Comparison of ENCODE assay signal across 23 cellular contexts in genomic region chr5:149200355-149200754, GRCh38. TPM values are rescaled to one million over a fixed set of nuclear protein-coding genes. Genes with fewer than 3 reads are reported as not detected.
A peak's percentile ranks its signal among the peaks of the same experiment; 100 is the strongest.
DNase-seq lines count a peak whose midpoint lies in the region; ATAC-seq and TF ChIP-seq lines count a peak whose summit lies in the region.
"Had no signal": no experiment of that assay in that cellular context is flagged by ENCODE, and none has a peak within 500 bp of the region (broad histone marks: within the 10 kb centered on the region; RNA-seq: fewer than 3 reads in every experiment).

No MANE protein-coding gene starts in this region.

- H3K4me1 ChIP-seq in right atrium auricular region (peaks cover 0 to 53% of the 10 kb centered on the region in 2 donors), BE2C (no peaks in the 10 kb centered on the region)

- H3K9me3 ChIP-seq in right atrium auricular region (no peaks in the 10 kb centered on the region), BE2C (no peaks in the 10 kb centered on the region)
- H3K9me3 ChIP-seq: BLaER1 treated with 17β-estradiol and CSF1 and Interleukin-3, amounts not matched to agents 10 nM and 100 nM; MG63; SK-N-SH had no signal

- ATAC-seq in Right ventricle myocardium superior (ENCODE audit: poor library complexity) (peak; percentile 8), GM21381 (IDR thresholded peaks at IDR 0.05; ENCODE audit: unreplicated experiment) (no peak)
- ATAC-seq: Panc1 had no signal

- TF ChIP-seq CTCF in right atrium auricular region (IDR thresholded peaks at IDR 0.05) (no peak), BE2C (IDR thresholded peaks at IDR 0.05; ENCODE audit: low read depth, low read length) (no peak)

- H3K27me3 ChIP-seq in right atrium auricular region (no peaks in the 10 kb centered on the region), BE2C (no peaks in the 10 kb centered on the region)
- H3K27me3 ChIP-seq: BLaER1 treated with 17β-estradiol and CSF1 and Interleukin-3, amounts not matched to agents 10 nM and 100 nM; MG63 had no signal

- intact Hi-C loops in Right ventricle myocardium superior (cut with DNase I) = no loop called here

- peaks cover 59% of the 10 kb centered on the region for H3K36me3 ChIP-seq in right atrium auricular region
- no peaks in the 10 kb centered on the region for H3K36me3 ChIP-seq in BE2C

- H3K4me3 ChIP-seq in right atrium auricular region (no peak overlapping the region), BE2C (ENCODE audit: low read depth, low read length) (no peak overlapping the region)
- H3K4me3 ChIP-seq: BLaER1 treated with 17β-estradiol and CSF1 and Interleukin-3, amounts not matched to agents 10 nM and 100 nM; GM23248; MG63 had no signal

- peak overlapping the region in 1 of 2 donors; percentile 50 for H3K27ac ChIP-seq in right atrium auricular region
- H3K27ac ChIP-seq: BLaER1 treated with 17β-estradiol and CSF1 and Interleukin-3, amounts not matched to agents 10 nM and 100 nM; GM23248; RWPE1 had no signal

- DNase-seq in Right ventricle myocardium superior (no peak), right atrium auricular region (ENCODE audit: low spot score) (no peak), BE2C (peak; percentile 23), dermis microvascular lymphatic vessel endothelial cell (ENCODE audit: low read depth in 2 of 2) (peak; percentile 92 to 99), mucosa of gallbladder (ENCODE audit: low spot score) (peak; percentile 9), dedifferentiated amniotic fluid mesenchymal stem cell (ENCODE audit: extremely low spot score) (no peak)
- DNase-seq in activated T-cell treated with anti-CD3 and anti-CD28 coated beads, Interleukin-2, amount 50 U/mL, for 48 hours = no peak
- DNase-seq: CD4-positive, alpha-beta T cell; GM23248; H9; KBM-7; MG63; NCI-H1105 treated with DMSO at 0.1 percent for 48 hours; NCI-H146; NCI-H2029 treated with DMSO at 0.1 percent for 48 hours; NCI-H526 treated with DMSO at 0.1 percent for 48 hours; SIG-M5; SK-N-SH had no signal

RNA-seq across cellular contexts. Expression of gene ABLIM3, which starts 59.1 kb away (rescaled TPM):
- 131 TPM for total RNA-seq in Right ventricle myocardium superior
- total RNA-seq in right atrium auricular region = 100 to 1,000 TPM; 109 to 145 TPM
- polyA plus RNA-seq in BE2C (2012; ENCODE audit: insufficient read depth, insufficient read length, low read depth) = 4.6 TPM
- 19.5 and 36.5 TPM in 2 replicates for total RNA-seq in dermis microvascular lymphatic vessel endothelial cell
- 15.1 TPM for total RNA-seq in mucosa of gallbladder
- total RNA-seq: CD4-positive, alpha-beta T cell; OCI-LY7 had no signal

Comparison
In these comparisons a context has a peak if more than half of its experiments do, and no peak if none do; other contexts are left out.
1. DNase-seq: peak in BE2C (single experiment), dermis microvascular lymphatic vessel endothelial cell (2 of 2) and mucosa of gallbladder (single experiment); none in Right ventricle myocardium superior (single experiment), right atrium auricular region (single experiment), activated T-cell treated with anti-CD3 and anti-CD28 coated beads, Interleukin-2, amount 50 U/mL, for 48 hours (0 of 2) and dedifferentiated amniotic fluid mesenchymal stem cell (single experiment).